In genomic region chr1:186536272-186536905, GRCh38 we compare ENCODE assay signal across 1 cellular context.
TF ChIP-seq lines count a peak whose summit lies in the region.

No MANE protein-coding gene starts in this region.

TF ChIP-seq in GM23338, 12 proteins besides CTCF, POLR2A, EP300 and RAD21 (continued from another document):
- TF ChIP-seq, protein P1, sequence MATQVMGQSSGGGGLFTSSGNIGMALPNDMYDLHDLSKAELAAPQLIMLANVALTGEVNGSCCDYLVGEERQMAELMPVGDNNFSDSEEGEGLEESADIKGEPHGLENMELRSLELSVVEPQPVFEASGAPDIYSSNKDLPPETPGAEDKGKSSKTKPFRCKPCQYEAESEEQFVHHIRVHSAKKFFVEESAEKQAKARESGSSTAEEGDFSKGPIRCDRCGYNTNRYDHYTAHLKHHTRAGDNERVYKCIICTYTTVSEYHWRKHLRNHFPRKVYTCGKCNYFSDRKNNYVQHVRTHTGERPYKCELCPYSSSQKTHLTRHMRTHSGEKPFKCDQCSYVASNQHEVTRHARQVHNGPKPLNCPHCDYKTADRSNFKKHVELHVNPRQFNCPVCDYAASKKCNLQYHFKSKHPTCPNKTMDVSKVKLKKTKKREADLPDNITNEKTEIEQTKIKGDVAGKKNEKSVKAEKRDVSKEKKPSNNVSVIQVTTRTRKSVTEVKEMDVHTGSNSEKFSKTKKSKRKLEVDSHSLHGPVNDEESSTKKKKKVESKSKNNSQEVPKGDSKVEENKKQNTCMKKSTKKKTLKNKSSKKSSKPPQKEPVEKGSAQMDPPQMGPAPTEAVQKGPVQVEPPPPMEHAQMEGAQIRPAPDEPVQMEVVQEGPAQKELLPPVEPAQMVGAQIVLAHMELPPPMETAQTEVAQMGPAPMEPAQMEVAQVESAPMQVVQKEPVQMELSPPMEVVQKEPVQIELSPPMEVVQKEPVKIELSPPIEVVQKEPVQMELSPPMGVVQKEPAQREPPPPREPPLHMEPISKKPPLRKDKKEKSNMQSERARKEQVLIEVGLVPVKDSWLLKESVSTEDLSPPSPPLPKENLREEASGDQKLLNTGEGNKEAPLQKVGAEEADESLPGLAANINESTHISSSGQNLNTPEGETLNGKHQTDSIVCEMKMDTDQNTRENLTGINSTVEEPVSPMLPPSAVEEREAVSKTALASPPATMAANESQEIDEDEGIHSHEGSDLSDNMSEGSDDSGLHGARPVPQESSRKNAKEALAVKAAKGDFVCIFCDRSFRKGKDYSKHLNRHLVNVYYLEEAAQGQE (IDR thresholded peaks at IDR 0.05; ENCODE audit: unreplicated experiment) = no peak
- TF ChIP-seq ZNF114 (CRISPR knock-in tag; IDR thresholded peaks at IDR 0.05) = no peak
- no peak for TF ChIP-seq POLR2AphosphoS5 (IDR thresholded peaks at IDR 0.05; ENCODE audit: low read depth)
- TF ChIP-seq CREB1 (CRISPR knock-in tag; IDR thresholded peaks at IDR 0.05; ENCODE audit: low read depth) = no peak
- no peak for TF ChIP-seq EZH2 (IDR thresholded peaks at IDR 0.05; ENCODE audit: low read depth, unreplicated experiment)
- no peak for TF ChIP-seq ZNF331 (CRISPR knock-in tag; IDR thresholded peaks at IDR 0.05; ENCODE audit: low read depth)
- no peak for TF ChIP-seq NANOG (IDR thresholded peaks at IDR 0.05; ENCODE audit: borderline replicate concordance)
- no peak for TF ChIP-seq EZH2phosphoT487 (IDR thresholded peaks at IDR 0.05; ENCODE audit: unreplicated experiment)
